8 cellular contexts compared by ENCODE assay signal in genomic region chr10:35089641-35090161, GRCh38. TPM values are rescaled to one million over a fixed set of nuclear protein-coding genes. Genes with fewer than 3 reads are reported as not detected.
DNase-seq lines count a peak whose midpoint lies in the region; ATAC-seq and TF ChIP-seq lines count a peak whose summit lies in the region.

No MANE protein-coding gene starts in this region.

- no peaks in the 10 kb centered on the region for H3K27me3 Mint-ChIP-seq in endodermal cell (ENCODE audit: insufficient read depth)

- H3K9me3 ChIP-seq in endodermal cell (ENCODE audit: control insufficient read depth, low read length) (peaks cover 12% of the 10 kb centered on the region), mononuclear cell (ENCODE audit: low read depth, low read length) (no peaks in the 10 kb centered on the region)

- peak overlapping the region; percentile 77 for H3K9ac ChIP-seq in endodermal cell (ENCODE audit: extremely low read depth, low read length, poor library complexity, severe bottlenecking)

- H3K4me3 Mint-ChIP-seq in endodermal cell: peak overlapping the region; percentile 79

- H3K27ac ChIP-seq in endodermal cell (ENCODE audit: low read depth, low read length): no peak overlapping the region

- H3K27me3 ChIP-seq in endodermal cell (ENCODE audit: control insufficient read depth, insufficient read depth, low read length, poor library complexity, severe bottlenecking): no peaks in the 10 kb centered on the region
- H3K27me3 ChIP-seq in mononuclear cell (ENCODE audit: insufficient read depth, low read length): peaks cover 2% of the 10 kb centered on the region

- H3K4me1 Mint-ChIP-seq in endodermal cell: peaks cover 14% of the 10 kb centered on the region

- H3K36me3 ChIP-seq in endodermal cell (ENCODE audit: control insufficient read depth, insufficient read depth, low read length): no peaks in the 10 kb centered on the region

- H3K36me3 Mint-ChIP-seq in endodermal cell (ENCODE audit: low read depth): peaks cover 12% of the 10 kb centered on the region

- TF ChIP-seq CTCF in endodermal cell (conservative IDR thresholded peaks at IDR 0.05): no peak

- peaks cover 13% of the 10 kb centered on the region for H3K9me3 Mint-ChIP-seq in endodermal cell

- H3K4me3 ChIP-seq in endodermal cell (ENCODE audit: low read length) (peak overlapping the region; percentile 91), mononuclear cell (ENCODE audit: low read length) (peak overlapping the region; percentile 87)

- ATAC-seq in GM18907 (IDR thresholded peaks at IDR 0.05; ENCODE audit: unreplicated experiment) (peak; percentile 41), HG03095 (IDR thresholded peaks at IDR 0.05; ENCODE audit: unreplicated experiment) (peak; percentile 11)

- DNase-seq in CD1c-positive myeloid dendritic cell (ENCODE audit: extremely low spot score) (peak; percentile 14), T follicular helper cell (ENCODE audit: low read depth) (peak; percentile 3), endodermal cell (no peak), mesenteric fat pad (ENCODE audit: low spot score) (no peak), COLO829 (ENCODE audit: low spot score) (no peak)

- H3K27ac Mint-ChIP-seq in endodermal cell: peak overlapping the region; percentile 89

- no peaks in the 10 kb centered on the region for H3K4me1 ChIP-seq in endodermal cell (ENCODE audit: control insufficient read depth, insufficient read depth, low read length)
- peaks cover 40% of the 10 kb centered on the region for H3K4me1 ChIP-seq in mononuclear cell (ENCODE audit: insufficient read depth, low read length)

- WGBS in endodermal cell (ENCODE audit: insufficient coverage in 1 of 2, insufficient read length in 1 of 2), 2 experiments: 0 to 2% methylated on average over 7 to 25 of the region's 26 CpGs

RNA-seq across cellular contexts. Expression of gene CUL2, which starts 0.4 kb away (rescaled TPM):
- 10 to 100 TPM; 39.2 to 41.5 TPM for total RNA-seq in endodermal cell
- 41.0 TPM for polyA plus RNA-seq in endodermal cell (2013, experiment 1 of 2)
- 41.6 TPM for polyA plus RNA-seq in endodermal cell (2013, experiment 2 of 2)
- 28.4 TPM for total RNA-seq in mononuclear cell
- 28.2 TPM for total RNA-seq in mesenteric fat pad

RNA-seq across cellular contexts. Expression of gene CREM, which starts 36.9 kb away (rescaled TPM):
- 10 to 100 TPM; 31.5 to 35.3 TPM for total RNA-seq in endodermal cell
- 39.0 TPM for polyA plus RNA-seq in endodermal cell (2013, experiment 1 of 2)
- polyA plus RNA-seq in endodermal cell (2013, experiment 2 of 2): 40.0 TPM
- total RNA-seq in mononuclear cell: 37.9 TPM
- total RNA-seq in mesenteric fat pad: 40.3 TPM

Comparison
In these comparisons a context has a peak if more than half of its experiments do, and no peak if none do; other contexts are left out.
1. DNase-seq: peak in CD1c-positive myeloid dendritic cell (single experiment) and T follicular helper cell (single experiment); none in endodermal cell (single experiment), mesenteric fat pad (single experiment) and COLO829 (single experiment).